In genomic region chr20:56393133-56393472, GRCh38 we compare ENCODE assay signal across 9 cellular contexts. TPM values are rescaled to one million over a fixed set of nuclear protein-coding genes. Genes with fewer than 3 reads are reported as not detected.
A peak's percentile ranks its signal among the peaks of the same experiment; 100 is the strongest.
DNase-seq lines count a peak whose midpoint lies in the region; ATAC-seq, FAIRE-seq and TF ChIP-seq lines count a peak whose summit lies in the region.
"Had no signal": no experiment of that assay in that cellular context is flagged by ENCODE, and none has a peak within 500 bp of the region (broad histone marks: within the 10 kb centered on the region; RNA-seq: fewer than 3 reads in every experiment).

No MANE protein-coding gene starts in this region.

- peaks cover 58% of the 10 kb centered on the region for H3K36me3 ChIP-seq in A673 (ENCODE audit: insufficient read depth, low read length, poor library complexity, severe bottlenecking)
- peaks cover 57% of the 10 kb centered on the region for H3K36me3 ChIP-seq in HAP-1 (replicated peaks)
- peaks cover 38% of the 10 kb centered on the region for H3K36me3 ChIP-seq in astrocyte (ENCODE audit: insufficient read depth, low read length)
- H3K36me3 ChIP-seq in right lobe of liver, result peaks cover 0 to 31% (median 10%) of the 10 kb centered on the region in 4 donors

- POLR2A ChIA-PET in A673 (lab: Charles Lee; ENCODE audit: low non-redundant PET), result no interaction called here

- no peak for FAIRE-seq in astrocyte (lab: Jason Lieb, UNC)
- FAIRE-seq in GM12891 (lab: Jason Lieb, UNC), result no peak

- 2% methylated on average over 6 of the region's 6 CpGs for WGBS in right lobe of liver (ENCODE audit: insufficient coverage, low coverage, low lambda C conversion rate, missing lambda C conversion rate)

- H4K20me1 ChIP-seq in astrocyte (ENCODE audit: insufficient read depth, low read length), result peaks cover 9% of the 10 kb centered on the region

- CTCF ChIA-PET in A673 (lab: Charles Lee), result no interaction called here

- no peaks in the 10 kb centered on the region for H3K9me3 Mint-ChIP-seq in astrocyte (ENCODE audit: unreplicated experiment)
- H3K9me3 Mint-ChIP-seq: activated T-cell treated with anti-CD3 and anti-CD28 coated beads, Interleukin-2, amount 50 U/mL, for 72 hours had no signal

- ATAC-seq in right lobe of liver, result peak in 2 of 4 donors; percentile 2 to 5
- ATAC-seq in GM19463 (IDR thresholded peaks at IDR 0.05; ENCODE audit: unreplicated experiment), result no peak
- ATAC-seq in HG03039 (IDR thresholded peaks at IDR 0.05; ENCODE audit: unreplicated experiment), result no peak

- peak overlapping the region; percentile 88 for H3K27ac ChIP-seq in A673 (ENCODE audit: low read depth, low read length, poor library complexity, severe bottlenecking)
- H3K27ac ChIP-seq in astrocyte (ENCODE audit: low read depth, low read length), result peak overlapping the region; percentile 95
- peak overlapping the region; percentile 92 to 93 (median 93) for H3K27ac ChIP-seq in right lobe of liver

- no TSS peak for BruUV-seq in A673 (replicated peaks; lab: Mats Ljungman, UMichigan)

- H3K9ac ChIP-seq in astrocyte (ENCODE audit: low read length), result peak overlapping the region; percentile 95

- intact Hi-C loops in A673 (cut with micrococcal nuclease; ENCODE audit: unreplicated experiment) (loop anchor here (5.0 kb wide), 1 partner anchor 74 kb away; the partner anchor contains the start of gene RTF2), right lobe of liver (cut with DNase I) (no loop called here)

- peaks cover 73% of the 10 kb centered on the region for H3K79me2 ChIP-seq in astrocyte (ENCODE audit: insufficient read depth, low read length)

- H3K4me3 ChIP-seq in A673 (ENCODE audit: low read depth, low read length, poor library complexity, severe bottlenecking) (peak overlapping the region; percentile 81), HAP-1 (peak overlapping the region; percentile 84), astrocyte (ENCODE audit: insufficient read depth, low read depth, low read length) (peak overlapping the region; percentile 96), right lobe of liver (peak overlapping the region; percentile 71 to 75 (median 75))

- peaks cover 22% of the 10 kb centered on the region for H3K4me1 ChIP-seq in A673 (ENCODE audit: insufficient read depth, low read length, poor library complexity, severe bottlenecking)
- peaks cover 7% of the 10 kb centered on the region; the same call in 1 of the 2 replicates for H3K4me1 ChIP-seq in HAP-1
- peaks cover 18% of the 10 kb centered on the region for H3K4me1 ChIP-seq in astrocyte (ENCODE audit: insufficient read depth, low read length)
- H3K4me1 ChIP-seq in right lobe of liver, result peaks cover 0 to 12% (median 0%) of the 10 kb centered on the region in 4 donors

- TF ChIP-seq POLR2A in right lobe of liver (IDR thresholded peaks at IDR 0.05) (no peak), GM12891 (IDR thresholded peaks at IDR 0.05; ENCODE audit: low read depth, low read length) (no peak)

- peak overlapping the region; percentile 97 for H3K4me2 ChIP-seq in astrocyte (ENCODE audit: low read length)

- no peak overlapping the region for H3K27ac Mint-ChIP-seq in astrocyte (ENCODE audit: unreplicated experiment)
- H3K27ac Mint-ChIP-seq: activated T-cell treated with anti-CD3 and anti-CD28 coated beads, Interleukin-2, amount 50 U/mL, for 72 hours had no signal

- peak; percentile 11 for DNase-seq in A673 (ENCODE audit: low spot score)
- DNase-seq in HAP-1 (ENCODE audit: low spot score in 2 of 2), result no peak
- no peak for DNase-seq in astrocyte (ENCODE audit: low read depth)
- no peak for DNase-seq in right lobe of liver
- no peak for DNase-seq in NK-92 (lab: John Stamatoyannopoulos, UW; ENCODE audit: unreplicated experiment)
- no peak for DNase-seq in GM12891 (ENCODE audit: insufficient read length, low spot score)

- H2AFZ ChIP-seq in astrocyte (ENCODE audit: low read depth, low read length), result no peak overlapping the region

- TF ChIP-seq CTCF in A673 (conservative IDR thresholded peaks at IDR 0.05; ENCODE audit: low read depth, low read length) (no peak), astrocyte (IDR thresholded peaks at IDR 0.05; ENCODE audit: insufficient read depth, low read depth, low read length) (no peak), right lobe of liver (IDR thresholded peaks at IDR 0.05) (no peak)

- H3K27me3 Mint-ChIP-seq in astrocyte (ENCODE audit: low read depth, unreplicated experiment), result no peaks in the 10 kb centered on the region

- peaks cover 13% of the 10 kb centered on the region for H3K4me1 Mint-ChIP-seq in astrocyte (ENCODE audit: low read depth, unreplicated experiment)

- no peak overlapping the region for H3K4me3 Mint-ChIP-seq in astrocyte (ENCODE audit: unreplicated experiment)
- H3K4me3 Mint-ChIP-seq: activated T-cell treated with anti-CD3 and anti-CD28 coated beads, Interleukin-2, amount 50 U/mL, for 72 hours had no signal

- in situ Hi-C loops in HAP-1 (cut with MboI; ENCODE audit: low sequenced_read_pairs), result loop anchor here (10.0 to 25.0 kb wide), 2 partner anchors 192 to 994 kb away; partner anchors contain the start of gene RBM38

- no peaks in the 10 kb centered on the region for H3K9me3 ChIP-seq in A673 (ENCODE audit: low read depth, low read length, poor library complexity, severe bottlenecking)
- no peaks in the 10 kb centered on the region for H3K9me3 ChIP-seq in HAP-1
- no peaks in the 10 kb centered on the region for H3K9me3 ChIP-seq in astrocyte (ENCODE audit: insufficient read depth, low read depth, low read length)
- no peaks in the 10 kb centered on the region for H3K9me3 ChIP-seq in right lobe of liver

- H3K27me3 ChIP-seq in A673 (replicated peaks; ENCODE audit: insufficient read depth, low read depth, low read length, poor library complexity) (no peaks in the 10 kb centered on the region), HAP-1 (ENCODE audit: low read depth) (no peaks in the 10 kb centered on the region), astrocyte (ENCODE audit: insufficient read depth, low read length) (no peaks in the 10 kb centered on the region), right lobe of liver (no peaks in the 10 kb centered on the region)

- H3K36me3 Mint-ChIP-seq in astrocyte (ENCODE audit: low read depth, unreplicated experiment), result peaks cover 2% of the 10 kb centered on the region

TF ChIP-seq in GM12891, 5 proteins besides CTCF, POLR2A, EP300 and RAD21:
- TF ChIP-seq TAF1 (IDR thresholded peaks at IDR 0.05; ENCODE audit: low read depth, low read length) (no peak), PAX5 (IDR thresholded peaks at IDR 0.05; ENCODE audit: insufficient read depth, low read length, severe bottlenecking) (no peak), POU2F2 (IDR thresholded peaks at IDR 0.05; ENCODE audit: low read depth, low read length) (no peak), SPI1 (IDR thresholded peaks at IDR 0.05; ENCODE audit: low read depth, low read length) (no peak), POLR2AphosphoS5 (IDR thresholded peaks at IDR 0.05; ENCODE audit: low read depth, low read length) (no peak)

RNA-seq across cellular contexts. Expression of gene CSTF1, which starts 0.7 kb away (rescaled TPM):
- total RNA-seq in A673 (2021) (52.5 and 58.2 TPM in 2 replicates), astrocyte (28.5 and 30.3 TPM in 2 replicates), right lobe of liver (10 to 100 TPM; 14.9 to 27.2 (median 16.6) TPM)
- polyA plus RNA-seq in GM12891 (2012; ENCODE audit: low read depth, missing spikeins), result 26.7 TPM

RNA-seq across cellular contexts. Expression of gene AURKA, which starts 1.1 kb away (rescaled TPM):
- total RNA-seq in A673 (2021) (105 and 112 TPM in 2 replicates), astrocyte (10.4 and 14.8 TPM in 2 replicates), right lobe of liver (1 to 10 TPM; 1.5 to 7.4 (median 2.5) TPM)
- polyA plus RNA-seq in GM12891 (2012; ENCODE audit: low read depth, missing spikeins), result 30.3 TPM

RNA-seq across cellular contexts. Expression of gene CASS4, which starts 19.0 kb away (rescaled TPM):
- 0.11 and 0.28 TPM in 2 replicates for total RNA-seq in A673 (2021)
- total RNA-seq in astrocyte, result 2.3 and 2.5 TPM in 2 replicates
- 1 to 10 TPM in 2 of 6 experiments, under 1 TPM in 4; 0.66 to 2.1 (median 0.83) TPM for total RNA-seq in right lobe of liver
- 0.58 TPM for polyA plus RNA-seq in GM12891 (2012; ENCODE audit: low read depth, missing spikeins)

RNA-seq across cellular contexts. Expression of gene FAM210B, which starts 34.3 kb away (rescaled TPM):
- total RNA-seq in A673 (2021) (5.5 and 8.1 TPM in 2 replicates), astrocyte (40.5 and 46.3 TPM in 2 replicates), right lobe of liver (10 to 100 TPM; 31.6 to 66.5 (median 42.8) TPM)
- 1.4 TPM for polyA plus RNA-seq in GM12891 (2012; ENCODE audit: low read depth, missing spikeins)
